Comparison of ENCODE assay signal across 8 cellular contexts in genomic region chr3:185308126-185308754, GRCh38. TPM values are rescaled to one million over a fixed set of nuclear protein-coding genes. Genes with fewer than 3 reads are reported as not detected.
DNase-seq lines count a peak whose midpoint lies in the region; ATAC-seq and FAIRE-seq lines count a peak whose summit lies in the region.

No MANE protein-coding gene starts in this region.

- H3K27me3 ChIP-seq in small intestine (ENCODE audit: control insufficient read depth in 2 of 2, insufficient read depth in 2 of 2, low read length in 2 of 2): no peaks in the 10 kb centered on the region

- H3K4me1 ChIP-seq in small intestine (ENCODE audit: control insufficient read depth in 2 of 2, insufficient read depth in 1 of 2, low read depth in 1 of 2, low read length in 1 of 2): no peaks in the 10 kb centered on the region

- H3K4me3 ChIP-seq in small intestine (ENCODE audit: low read depth in 1 of 2, low read length in 2 of 2): no peak overlapping the region

- DNase-seq in DMS 273 (lab: John Stamatoyannopoulos, UW; ENCODE audit: unreplicated experiment) (peak; percentile 84), H4 (ENCODE audit: low spot score) (peak; percentile 57), NCI-H526 treated with DMSO at 0.1 percent for 48 hours (lab: John Stamatoyannopoulos, UW) (peak; percentile 26), foreskin melanocyte (peak; percentile 60), small intestine (peak; percentile 73), SHP77 treated with DMSO at 0.1 percent for 48 hours (lab: John Stamatoyannopoulos, UW) (no peak)
- DNase-seq in activated CD8-positive, alpha-beta memory T cell treated with anti-CD3 and anti-CD28 coated beads, Interleukin-2, amount 50 U/mL, for 24 hours (ENCODE audit: extremely low read depth): peak; percentile 14

- H3K27ac ChIP-seq in small intestine (ENCODE audit: low read depth in 1 of 2, low read length in 1 of 2): no peak overlapping the region

- no peaks in the 10 kb centered on the region for H3K36me3 ChIP-seq in small intestine (ENCODE audit: control insufficient read depth in 2 of 2, insufficient read depth in 2 of 2, low read length in 2 of 2)

- no peak for ATAC-seq in GM21381 (IDR thresholded peaks at IDR 0.05; ENCODE audit: unreplicated experiment)

- H3K9me3 ChIP-seq in small intestine (ENCODE audit: control insufficient read depth, low read depth): no peaks in the 10 kb centered on the region

- 90 to 96% (median 93%) methylated on average over 2 of the region's 2 CpGs for WGBS in small intestine, 3 donors

- FAIRE-seq in small intestine (lab: Jason Lieb, UNC): no peak

RNA-seq across cellular contexts. Expression of gene EHHADH, which starts 54.4 kb away (rescaled TPM):
- total RNA-seq in H4 (2014; rRNA removed; shearing (Covaris generic)): 3.6 and 4.7 TPM in 2 replicates
- polyA plus RNA-seq in small intestine: 10 to 100 TPM; 12.2 to 29.5 (median 12.4) TPM

RNA-seq across cellular contexts. Expression of gene MAP3K13, which starts 54.7 kb away (rescaled TPM):
- 34.3 and 47.7 TPM in 2 replicates for total RNA-seq in H4 (2014; rRNA removed; shearing (Covaris generic))
- polyA plus RNA-seq in small intestine: 10 to 100 TPM; 20.3 to 42.0 (median 31.1) TPM
